Comparison of ENCODE assay signal across 8 cellular contexts in the genomic region with DNA sequence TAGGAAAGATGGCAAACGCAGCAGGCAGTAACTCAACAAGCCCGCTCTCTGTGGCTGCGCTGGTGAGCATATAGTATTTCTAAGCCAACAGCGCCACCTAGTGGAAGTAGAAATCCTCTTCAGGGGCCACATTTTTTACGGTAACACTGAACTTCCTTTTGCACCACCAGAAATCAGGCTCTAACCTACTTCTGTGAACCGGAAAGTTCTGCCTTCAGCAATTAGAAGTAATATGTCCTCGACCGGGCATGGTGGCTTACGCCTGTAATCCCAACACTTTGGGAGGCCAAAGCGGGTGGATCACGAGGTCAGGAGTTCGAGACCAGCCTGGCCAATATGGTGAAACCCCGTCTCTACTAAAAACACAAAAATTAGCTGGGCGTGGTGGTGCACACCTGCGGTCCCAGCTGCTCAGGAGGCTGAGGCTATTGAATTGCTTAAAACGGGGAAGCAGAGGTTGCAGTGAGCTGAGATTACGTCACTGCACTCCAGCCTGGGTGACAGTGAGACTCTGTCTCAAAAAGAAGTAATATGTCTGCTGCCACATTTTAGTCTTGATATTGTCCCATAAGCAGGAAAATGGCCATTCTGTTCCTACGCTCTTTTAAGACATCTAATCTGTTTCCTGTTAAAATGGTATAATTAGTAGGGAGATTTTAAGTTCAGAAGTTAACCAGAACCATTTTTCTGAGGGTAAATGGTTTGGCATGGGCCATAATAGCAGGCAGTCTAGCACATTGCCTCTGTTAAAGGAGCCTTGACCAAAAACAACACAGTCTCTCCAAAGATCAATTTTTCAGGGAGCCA. TPM values are rescaled to one million over a fixed set of nuclear protein-coding genes. Genes with fewer than 3 reads are reported as not detected.
A peak's percentile ranks its signal among the peaks of the same experiment; 100 is the strongest.
DNase-seq lines count a peak whose midpoint lies in the region; ATAC-seq and TF ChIP-seq lines count a peak whose summit lies in the region.

No MANE protein-coding gene starts in this region.

- peak; percentile 63 for TF ChIP-seq CTCF in AG04449 (IDR thresholded peaks at IDR 0.05; ENCODE audit: insufficient read depth, low read length, missing control alignments)

- no peak overlapping the region for H3K23ac ChIP-seq in mesenchymal stem cell (ENCODE audit: low read length in 2 of 2)

- no peak overlapping the region for H2BK5ac ChIP-seq in mesenchymal stem cell (ENCODE audit: low read depth, low read length, poor library complexity, severe bottlenecking)

- H3K27ac ChIP-seq in mesenchymal stem cell (ENCODE audit: low read length, poor library complexity, severe bottlenecking): no peak overlapping the region

- H3K4me1 ChIP-seq in mesenchymal stem cell (ENCODE audit: control insufficient read depth, insufficient read depth, low read depth, low read length): no peaks in the 10 kb centered on the region

- ATAC-seq in GM18868 (IDR thresholded peaks at IDR 0.05; ENCODE audit: unreplicated experiment): peak; percentile 75
- ATAC-seq in activated CD8-positive, alpha-beta T cell treated with anti-CD3 and anti-CD28 coated beads, Interleukin-2, amount 10 ng/mL, durations not matched to agents 7 days and 5 days: peak; percentile 82
- ATAC-seq in effector memory CD8-positive, alpha-beta T cell (replicated peaks): peak; percentile 81

- no peak overlapping the region for H3K4ac ChIP-seq in mesenchymal stem cell (ENCODE audit: low read depth in 1 of 2, low read length in 2 of 2)

- no peak overlapping the region for H2AFZ ChIP-seq in mesenchymal stem cell (ENCODE audit: low read depth, low read length)

- H3K27me3 ChIP-seq in mesenchymal stem cell (ENCODE audit: control insufficient read depth in 1 of 2, insufficient read depth in 1 of 2, low read length in 2 of 2): peaks cover 8 to 30% of the 10 kb centered on the region in 2 experiments

- no peak overlapping the region for H2BK12ac ChIP-seq in mesenchymal stem cell (ENCODE audit: low read length in 2 of 2)

- no peak overlapping the region for H2AK5ac ChIP-seq in mesenchymal stem cell (ENCODE audit: low read length, severe bottlenecking)

- peak overlapping the region; percentile 47 for H3K9ac ChIP-seq in mesenchymal stem cell (ENCODE audit: low read length)

- 39% methylated on average over 17 of the region's 18 CpGs for WGBS in mesenchymal stem cell

- no peaks in the 10 kb centered on the region for H3K9me3 ChIP-seq in mesenchymal stem cell (ENCODE audit: control insufficient read depth, low read length)

- no peak overlapping the region for H3K18ac ChIP-seq in mesenchymal stem cell (ENCODE audit: low read depth in 1 of 2, low read length in 2 of 2)

- no peaks in the 10 kb centered on the region for H3K9me3 Mint-ChIP-seq in activated CD8-positive, alpha-beta T cell treated with anti-CD3 and anti-CD28 coated beads, Interleukin-2, amount 10 ng/mL, durations not matched to agents 7 days and 5 days (ENCODE audit: insufficient read depth)
- H3K9me3 Mint-ChIP-seq in effector memory CD8-positive, alpha-beta T cell: no peaks in the 10 kb centered on the region

- H3K27ac Mint-ChIP-seq in activated CD8-positive, alpha-beta T cell treated with anti-CD3 and anti-CD28 coated beads, Interleukin-2, amount 10 ng/mL, durations not matched to agents 7 days and 5 days: peak overlapping the region; percentile 75
- H3K27ac Mint-ChIP-seq in effector memory CD8-positive, alpha-beta T cell: peak overlapping the region; percentile 74 to 85

- H3K4me3 ChIP-seq in AG04449 (ENCODE audit: low read depth, low read length) (no peak overlapping the region), mesenchymal stem cell (ENCODE audit: insufficient read depth in 1 of 2, low read depth in 1 of 2, low read length in 2 of 2) (peak overlapping the region in 1 of 2 experiments; percentile 67)

- H2BK15ac ChIP-seq in mesenchymal stem cell (ENCODE audit: low read depth, poor library complexity, severe bottlenecking): no peak overlapping the region

- no peak overlapping the region for H2BK120ac ChIP-seq in mesenchymal stem cell (ENCODE audit: low read depth, low read length)

- no peak overlapping the region for H3K14ac ChIP-seq in mesenchymal stem cell (ENCODE audit: low read length in 2 of 2)

- POLR2A ChIA-PET in AG04449 (lab: Yijun Ruan, JAX): no interaction called here
- POLR2A ChIA-PET in activated CD8-positive, alpha-beta T cell treated with anti-CD3 and anti-CD28 coated beads, Interleukin-2, amount 10 ng/mL, durations not matched to agents 7 days and 5 days (lab: Charles Lee): no interaction called here

- H4K91ac ChIP-seq in mesenchymal stem cell (ENCODE audit: low read length): no peak overlapping the region

- H3K27me3 Mint-ChIP-seq in activated CD8-positive, alpha-beta T cell treated with anti-CD3 and anti-CD28 coated beads, Interleukin-2, amount 10 ng/mL, durations not matched to agents 7 days and 5 days (ENCODE audit: low read depth): peaks cover 3% of the 10 kb centered on the region
- H3K27me3 Mint-ChIP-seq in effector memory CD8-positive, alpha-beta T cell: peaks cover 9 to 16% of the 10 kb centered on the region in 2 donors

- peak overlapping the region; percentile 57 for H3K4me2 ChIP-seq in mesenchymal stem cell (ENCODE audit: low read length, poor library complexity, severe bottlenecking)

- H4K8ac ChIP-seq in mesenchymal stem cell (ENCODE audit: low read length): no peak overlapping the region

- H3K36me3 Mint-ChIP-seq in activated CD8-positive, alpha-beta T cell treated with anti-CD3 and anti-CD28 coated beads, Interleukin-2, amount 10 ng/mL, durations not matched to agents 7 days and 5 days (ENCODE audit: low read depth): no peaks in the 10 kb centered on the region
- peaks cover 10% of the 10 kb centered on the region for H3K36me3 Mint-ChIP-seq in effector memory CD8-positive, alpha-beta T cell (ENCODE audit: insufficient read depth)

- H3K4me3 Mint-ChIP-seq in activated CD8-positive, alpha-beta T cell treated with anti-CD3 and anti-CD28 coated beads, Interleukin-2, amount 10 ng/mL, durations not matched to agents 7 days and 5 days: peak overlapping the region; percentile 47
- peak overlapping the region; percentile 73 to 80 for H3K4me3 Mint-ChIP-seq in effector memory CD8-positive, alpha-beta T cell

- no peaks in the 10 kb centered on the region for H3K79me1 ChIP-seq in mesenchymal stem cell (replicated peaks; ENCODE audit: low read length, poor library complexity, severe bottlenecking)

- no peaks in the 10 kb centered on the region for H3K36me3 ChIP-seq in mesenchymal stem cell (ENCODE audit: control insufficient read depth in 1 of 2, insufficient read depth in 2 of 2, low read depth in 1 of 2, low read length in 2 of 2)

- CTCF ChIA-PET in AG04449 (lab: Yijun Ruan, JAX): interaction anchor here (0.5 to 10.4 kb wide), 12 partner anchors 8 to 536 kb away, joined by 3 to 105 read pairs (median 4); no protein-coding TSS in a partner anchor
- CTCF ChIA-PET in activated CD8-positive, alpha-beta T cell treated with anti-CD3 and anti-CD28 coated beads, Interleukin-2, amount 10 ng/mL, durations not matched to agents 7 days and 5 days (lab: Charles Lee): interaction anchor here (0.8 to 2.9 kb wide), 9 partner anchors 19 to 498 kb away, joined by 3 to 16 read pairs (median 6); a partner anchor contains a TSS

- H3K4me1 Mint-ChIP-seq in activated CD8-positive, alpha-beta T cell treated with anti-CD3 and anti-CD28 coated beads, Interleukin-2, amount 10 ng/mL, durations not matched to agents 7 days and 5 days (ENCODE audit: low read depth): peaks cover 29% of the 10 kb centered on the region
- H3K4me1 Mint-ChIP-seq in effector memory CD8-positive, alpha-beta T cell (ENCODE audit: low read depth in 2 of 2): peaks cover 18 to 24% of the 10 kb centered on the region in 2 donors

- DNase-seq in AG04449 (ENCODE audit: low read depth, low spot score) (peak; percentile 12), HK-2 (ENCODE audit: unreplicated experiment) (peak; percentile 65), NCI-H82 (lab: John Stamatoyannopoulos, UW) (peak; percentile 92), mesenchymal stem cell (peak; percentile 78)
- peak; percentile 89 for DNase-seq in activated CD8-positive, alpha-beta T cell treated with anti-CD3 and anti-CD28 coated beads, Interleukin-2, amount 10 ng/mL, durations not matched to agents 7 days and 5 days
- DNase-seq in effector memory CD8-positive, alpha-beta T cell: peak; percentile 76 to 80 (median 78)
- DNase-seq in stimulated activated CD8-positive, alpha-beta memory T cell treated with anti-CD3 and anti-CD28 coated beads, Interleukin-15, amount 100 ng/mL, for 1 hour (ENCODE audit: low read depth): peak; percentile 55

RNA-seq across cellular contexts. Expression of a gene that starts 26.7 kb away (rescaled TPM):
- total RNA-seq in activated CD8-positive, alpha-beta T cell treated with anti-CD3 and anti-CD28 coated beads, Interleukin-2, amount 10 ng/mL, durations not matched to agents 7 days and 5 days: not detected
- not detected for polyA plus RNA-seq in mesenchymal stem cell (2013, experiment 1 of 2)
- polyA plus RNA-seq in mesenchymal stem cell (2013, experiment 2 of 2): not detected

RNA-seq across cellular contexts. Expression of a gene that starts 56.6 kb away (rescaled TPM):
- not detected for total RNA-seq in activated CD8-positive, alpha-beta T cell treated with anti-CD3 and anti-CD28 coated beads, Interleukin-2, amount 10 ng/mL, durations not matched to agents 7 days and 5 days
- not detected for polyA plus RNA-seq in mesenchymal stem cell (2013, experiment 1 of 2)
- polyA plus RNA-seq in mesenchymal stem cell (2013, experiment 2 of 2): not detected

Comparison
In these comparisons a context has a peak if more than half of its experiments do, and no peak if none do; other contexts are left out.
1. DNase-seq: peak in every context shown above with its lines; median percentile 92 in NCI-H82; 89 in activated CD8-positive, alpha-beta T cell treated with anti-CD3 and anti-CD28 coated beads, Interleukin-2, amount 10 ng/mL, durations not matched to agents 7 days and 5 days; 78 in effector memory CD8-positive, alpha-beta T cell; 78 in mesenchymal stem cell; 65 in HK-2; 55 in stimulated activated CD8-positive, alpha-beta memory T cell treated with anti-CD3 and anti-CD28 coated beads, Interleukin-15, amount 100 ng/mL, for 1 hour; 12 in AG04449.